In the genomic region with DNA sequence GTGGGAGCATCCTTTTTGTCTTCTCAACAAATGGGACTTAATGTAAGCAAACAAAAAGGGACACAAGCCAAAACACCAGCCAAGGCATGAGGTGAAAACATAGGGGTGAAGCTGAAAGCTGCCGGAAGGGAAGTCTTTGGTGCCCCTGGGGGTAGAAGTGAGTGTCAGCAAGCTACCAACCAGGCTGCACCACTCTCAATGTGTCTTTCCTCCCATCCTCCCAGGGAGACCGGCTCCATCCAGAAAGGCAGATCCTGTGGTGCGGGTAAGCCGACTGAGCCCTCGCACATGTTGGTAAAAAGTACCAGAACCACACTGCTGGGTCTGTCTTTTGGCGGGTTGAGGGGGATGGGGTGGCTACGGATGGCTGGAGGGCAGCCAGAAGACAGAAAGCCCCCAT, we compare ENCODE assay signal across 19 cellular contexts. TPM values are rescaled to one million over a fixed set of nuclear protein-coding genes. Genes with fewer than 3 reads are reported as not detected.
A peak's percentile ranks its signal among the peaks of the same experiment; 100 is the strongest.
DNase-seq lines count a peak whose midpoint lies in the region; ATAC-seq, FAIRE-seq and TF ChIP-seq lines count a peak whose summit lies in the region.
"Had no signal": no experiment of that assay in that cellular context is flagged by ENCODE, and none has a peak within 500 bp of the region (broad histone marks: within the 10 kb centered on the region; RNA-seq: fewer than 3 reads in every experiment).

No MANE protein-coding gene starts in this region.

- H3K36me3 ChIP-seq in BLaER1 (peaks cover 10% of the 10 kb centered on the region), HCT116 (ENCODE audit: control insufficient read depth in 1 of 2, insufficient read depth in 2 of 2, low read length in 2 of 2) (no peaks in the 10 kb centered on the region), GM12878 (ENCODE audit: control insufficient read depth in 2 of 2, insufficient read depth in 2 of 2, low read length in 1 of 2) (peaks cover 0 to 2% of the 10 kb centered on the region in 2 experiments; a peak in 2 of 4 replicates), mesendoderm (ENCODE audit: control insufficient read depth, insufficient read depth, low read length) (no peaks in the 10 kb centered on the region)

- H3K27me3 ChIP-seq in BLaER1 (no peaks in the 10 kb centered on the region), HCT116 (ENCODE audit: insufficient read depth, low read length) (no peaks in the 10 kb centered on the region), GM12878 (replicated peaks in 1 of 2; ENCODE audit: control insufficient read depth in 2 of 2, insufficient read depth in 2 of 2, low read length in 1 of 2) (no peaks in the 10 kb centered on the region), mesendoderm (ENCODE audit: insufficient read depth, low read length, poor library complexity) (no peaks in the 10 kb centered on the region)
- H3K27me3 ChIP-seq: gastroesophageal sphincter had no signal

- H3K4me3 ChIP-seq in BLaER1 (no peak overlapping the region), HCT116 (replicated peaks in 1 of 2; ENCODE audit: low read depth in 1 of 2, low read length in 2 of 2) (no peak overlapping the region), GM12878 (no peak overlapping the region), mesendoderm (ENCODE audit: low read length) (no peak overlapping the region)
- H3K4me3 ChIP-seq: gastroesophageal sphincter had no signal

- H3K4ac ChIP-seq in mesendoderm (ENCODE audit: low read depth, low read length): no peak overlapping the region

- TF ChIP-seq CTCF in HCT116 (IDR thresholded peaks at IDR 0.05 in 2 of 3, conservative IDR thresholded peaks at IDR 0.05 in 1 of 3; ENCODE audit: borderline replicate concordance in 1 of 3, insufficient read depth in 1 of 3, low read depth in 2 of 3, low read length in 2 of 3) (peak in 1 of 3 experiments; percentile 20; a peak in 1 of 6 replicates), GM12878 (IDR thresholded peaks at IDR 0.05 in 2 of 3, conservative IDR thresholded peaks at IDR 0.05 in 1 of 3; ENCODE audit: control insufficient read depth in 2 of 3, extremely low read depth in 1 of 3, insufficient read depth in 1 of 3, low read depth in 3 of 3, low read length in 3 of 3) (no peak)

- CTCF ChIA-PET in HCT116 (lab: Charles Lee): interaction anchor here (0.9 to 4.1 kb wide), 4 partner anchors 12 to 77 kb away, joined by 3 to 59 read pairs (median 5); no protein-coding TSS in a partner anchor
- CTCF ChIA-PET in GM12878 (lab: Yijun Ruan, JAX): interaction anchor here (0.9 to 10.0 kb wide), 6 partner anchors 9 to 145 kb away, joined by 3 to 95 read pairs (median 4); no protein-coding TSS in a partner anchor

- H2BK15ac ChIP-seq in mesendoderm (replicated peaks; ENCODE audit: low read depth): no peak overlapping the region

- H3K79me2 ChIP-seq in HCT116 (ENCODE audit: insufficient read depth, low read length) (no peaks in the 10 kb centered on the region), GM12878 (ENCODE audit: control insufficient read depth, insufficient read depth, low read length) (no peaks in the 10 kb centered on the region), mesendoderm (ENCODE audit: control insufficient read depth, insufficient read depth, low read length) (no peaks in the 10 kb centered on the region)

- ATAC-seq in HCT116 (0 out of 2 replicates have a peak, but pooled peaks have one; percentile 40), GM12878 (peak; percentile 44; the same call in 2 of the 3 replicates), GM21619 (IDR thresholded peaks at IDR 0.05; ENCODE audit: unreplicated experiment) (no peak)
- ATAC-seq: gastroesophageal sphincter had no signal

- H4K20me1 ChIP-seq in BLaER1 (0 out of 2 replicates have a peak, but pooled peaks cover 6% of the 10 kb centered on the region), HCT116 (ENCODE audit: insufficient read depth) (no peaks in the 10 kb centered on the region), GM12878 (ENCODE audit: control insufficient read depth, insufficient read depth) (no peaks in the 10 kb centered on the region)

- H4K8ac ChIP-seq in mesendoderm (ENCODE audit: low read depth, low read length): no peak overlapping the region

- no peak for TF ChIP-seq POLR2A in HCT116 (IDR thresholded peaks at IDR 0.05; ENCODE audit: borderline replicate concordance, extremely low read depth, insufficient read depth, insufficient read length)
- no peak for TF ChIP-seq POLR2A in GM12878 (IDR thresholded peaks at IDR 0.05; ENCODE audit: low read depth, low read length)

- no peak for FAIRE-seq in GM12878 (lab: Jason Lieb, UNC)

- no peak for DNase-seq in HCT116 (ENCODE audit: low read depth, low spot score)
- no peak for DNase-seq in GM12878 (ENCODE audit: low read depth, low spot score)
- DNase-seq in mesendoderm: peak; percentile 74
- no peak for DNase-seq in activated naive CD4-positive, alpha-beta T cell treated with Interleukin-2 at 50 U/mL for 16 hours
- no peak for DNase-seq in NCI-H345 (lab: John Stamatoyannopoulos, UW)
- no peak for DNase-seq in SKM-1 treated with dmso at 0.1 percent for 144 hours (lab: John Stamatoyannopoulos, UW; ENCODE audit: unreplicated experiment)
- DNase-seq: activated CD4-positive, alpha-beta T cell treated with anti-CD3 and anti-CD28 coated beads for 1 hour; activated CD8-positive, alpha-beta memory T cell treated with anti-CD3 and anti-CD28 coated beads, Interleukin-2, amount 50 U/mL, for 4 hours; activated naive CD4-positive, alpha-beta T cell treated with anti-CD3 and anti-CD28 coated beads, Interleukin-2, amount 50 U/mL, for 16 hours; AML-193; central memory CD4-positive, alpha-beta T cell; DMS79; NCI-H2029 treated with DMSO at 0.1 percent for 48 hours; NCI-H774; RPMI8226; stimulated activated naive CD4-positive, alpha-beta T cell had no signal

- SMC1A ChIA-PET in GM12878 (lab: Charles Lee; ENCODE audit: uncharacterized antibody, unreplicated experiment): interaction anchor here (0.9 to 2.6 kb wide), 7 partner anchors 8 to 145 kb away, joined by 3 to 10 read pairs (median 4); a partner anchor contains a TSS

- POLR2A ChIA-PET in HCT116 (lab: Charles Lee): no interaction called here
- POLR2A ChIA-PET in GM12878 (lab: Charles Lee): interaction anchor here (1.4 kb wide), 1 partner anchor 30 kb away, joined by 5 read pairs; no protein-coding TSS in a partner anchor

- H3K18ac ChIP-seq in mesendoderm (ENCODE audit: low read length): no peak overlapping the region

- no peak for TF ChIP-seq RAD21 in HCT116 (IDR thresholded peaks at IDR 0.05; ENCODE audit: low read depth)
- no peak for TF ChIP-seq RAD21 in GM12878 (IDR thresholded peaks at IDR 0.05; ENCODE audit: insufficient read depth, low read depth, low read length)

- RAD21 ChIA-PET in HCT116 (lab: Charles Lee; ENCODE audit: low non-redundant PET in 1 of 2, low total read pairs in 2 of 2, uncharacterized antibody in 2 of 2, unreplicated experiment in 2 of 2): interaction anchor here (0.7 to 1.7 kb wide), 2 partner anchors 12 to 144 kb away, joined by 3 to 4 read pairs; no protein-coding TSS in a partner anchor
- RAD21 ChIA-PET in GM12878 (lab: Charles Lee; ENCODE audit: unreplicated experiment): interaction anchor here (1.3 to 2.2 kb wide), 4 partner anchors 9 to 147 kb away, joined by 4 to 8 read pairs (median 6); no protein-coding TSS in a partner anchor

- WGBS in GM12878 (ENCODE audit: insufficient coverage, insufficient replicate concordance, low lambda C conversion rate, missing lambda C conversion rate): 75% methylated on average over 7 of the region's 7 CpGs
- WGBS in mesendoderm (ENCODE audit: extremely low coverage, insufficient coverage, low lambda C conversion rate): no CpG with 5 or more reads among the region's 7 CpGs

- no peak overlapping the region for H2AFZ ChIP-seq in HCT116 (ENCODE audit: low read depth, low read length, poor library complexity, severe bottlenecking)
- H2AFZ ChIP-seq in GM12878 (ENCODE audit: control insufficient read depth, low read depth, low read length): no peak overlapping the region

- H3K27ac ChIP-seq in BLaER1 (no peak overlapping the region), HCT116 (ENCODE audit: low read depth, low read length) (no peak overlapping the region), GM12878 (ENCODE audit: control insufficient read depth, insufficient read depth) (no peak overlapping the region), mesendoderm (ENCODE audit: low read depth, low read length) (no peak overlapping the region)
- H3K27ac ChIP-seq: gastroesophageal sphincter had no signal

- H3K56ac ChIP-seq in mesendoderm (ENCODE audit: low read length): peak overlapping the region; percentile 36

- no peak overlapping the region for H2BK120ac ChIP-seq in mesendoderm (ENCODE audit: low read depth, low read length)

- H3K9me3 ChIP-seq in BLaER1 (no peaks in the 10 kb centered on the region), HCT116 (ENCODE audit: control insufficient read depth in 1 of 2, insufficient read depth in 1 of 2, low read depth in 1 of 2, low read length in 2 of 2) (no peaks in the 10 kb centered on the region), GM12878 (replicated peaks; ENCODE audit: control insufficient read depth, insufficient read depth, low read length) (no peaks in the 10 kb centered on the region)
- H3K9me3 ChIP-seq: gastroesophageal sphincter had no signal

- H3K4me2 ChIP-seq in BLaER1: peak overlapping the region; percentile 69; the same call in 1 of the 2 replicates
- H3K4me2 ChIP-seq in HCT116 (ENCODE audit: low read length): no peak overlapping the region
- H3K4me2 ChIP-seq in GM12878 (ENCODE audit: control insufficient read depth, insufficient read depth): no peak overlapping the region
- no peak overlapping the region for H3K4me2 ChIP-seq in mesendoderm (ENCODE audit: low read length)

- BruUV-seq in HCT116 (replicated peaks; lab: Mats Ljungman, UMichigan) (no TSS peak), GM12878 (replicated peaks; lab: Mats Ljungman, UMichigan) (no TSS peak)

- no peaks in the 10 kb centered on the region for H3K9me2 ChIP-seq in HCT116 (ENCODE audit: insufficient read depth)

- H2AK5ac ChIP-seq in mesendoderm (ENCODE audit: low read length): no peak overlapping the region

- intact Hi-C loops in HCT116 (cut with micrococcal nuclease): no loop called here
- intact Hi-C loops in GM12878 (cut with micrococcal nuclease; ENCODE audit: unreplicated experiment): no loop called here

- H3K4me1 ChIP-seq in BLaER1: peaks cover 71% of the 10 kb centered on the region
- peaks cover 4 to 5% of the 10 kb centered on the region in 2 experiments; a peak in 1 of 4 replicates for H3K4me1 ChIP-seq in HCT116 (ENCODE audit: control insufficient read depth in 1 of 2, insufficient read depth in 2 of 2, low read length in 2 of 2)
- H3K4me1 ChIP-seq in GM12878 (ENCODE audit: control insufficient read depth, insufficient read depth, low read length): peaks cover 19% of the 10 kb centered on the region
- peaks cover 12% of the 10 kb centered on the region for H3K4me1 ChIP-seq in mesendoderm (ENCODE audit: control insufficient read depth, low read depth, low read length)

- in situ Hi-C loops in GM12878 (cut with MboI): no loop called here

- H2BK5ac ChIP-seq in mesendoderm (ENCODE audit: low read length): no peak overlapping the region

- no peak overlapping the region for H3K23ac ChIP-seq in mesendoderm (ENCODE audit: low read length)

- no peak for TF ChIP-seq EP300 in GM12878 (IDR thresholded peaks at IDR 0.05; ENCODE audit: borderline replicate concordance in 1 of 2, control insufficient read depth in 1 of 2, low read depth in 2 of 2, low read length in 2 of 2)

- no peak overlapping the region for H3K9ac ChIP-seq in BLaER1
- no peak overlapping the region for H3K9ac ChIP-seq in HCT116 (ENCODE audit: low read length)
- H3K9ac ChIP-seq in GM12878 (ENCODE audit: control insufficient read depth, insufficient read depth, low read length): no peak overlapping the region
- H3K9ac ChIP-seq in mesendoderm (ENCODE audit: low read length): no peak overlapping the region

- no peaks in the 10 kb centered on the region for H3K79me1 ChIP-seq in mesendoderm (ENCODE audit: low read length)

- H4K5ac ChIP-seq in mesendoderm (ENCODE audit: low read length): no peak overlapping the region

RNA-seq across cellular contexts. Expression of a gene that starts 52.0 kb away (rescaled TPM):
- total RNA-seq in HCT116 (2021; ENCODE audit: unreplicated experiment) (298 TPM), GM12878 (2014; rRNA removed) (34.3 and 40.7 TPM in 2 replicates), GM12878 (2014; rRNA removed; fragmentation: Illumina TruSeq; extraction: Trizol) (22.0 and 24.7 TPM in 2 replicates), GM12878 (2021) (84.6 and 86.3 TPM in 2 replicates)
- polyA plus RNA-seq in HCT116 (2012): 252 and 301 TPM in 2 replicates
- 96.1 and 107 TPM in 2 replicates for total RNA-seq in GM12878 (2013; cell fraction: nucleolus; rRNA removed)
- 8.9 TPM for polyA plus RNA-seq in GM12878 (2011; ENCODE audit: low read depth)
- polyA plus RNA-seq in GM12878 (2011; rRNA removed) (10.7 and 18.8 TPM in 2 replicates), GM12878 (2014; fragmentation: Illumina TruSeq; extraction: Trizol) (3.8 and 37.5 TPM in 2 replicates), GM12878 (2014; fragmentation: Nextera tagmentation; extraction: Ambion mirVana) (1 to 10 TPM; 1.4 to 5.1 TPM), GM12878 (2014; rRNA removed) (52.5 and 62.5 TPM in 2 replicates), GM12878 (2016; fragmentation: Nextera tagmentation; extraction: Ambion mirVana) (10 to 100 TPM; 10.1 to 11.0 TPM)
- polyA plus RNA-seq in GM12878 (2011; cell fraction: cytosol; rRNA removed): 16.3 and 28.3 TPM in 2 replicates
- 213 and 265 TPM in 2 replicates for polyA plus RNA-seq in GM12878 (2011; cell fraction: nucleus; rRNA removed)
- 24.9 and 31.5 TPM in 2 replicates for polyA plus RNA-seq in GM12878 (2012)
- polyA minus RNA-seq in GM12878 (2011; rRNA and poly(A)+ RNA removed): 21.4 and 37.2 TPM in 2 replicates
- polyA minus RNA-seq in GM12878 (2011; cell fraction: cytosol; rRNA and poly(A)+ RNA removed): 36.1 and 40.1 TPM in 2 replicates
- polyA minus RNA-seq in GM12878 (2011; cell fraction: nucleus; rRNA and poly(A)+ RNA removed): 49.9 and 96.1 TPM in 2 replicates
- polyA plus RNA-seq in mesendoderm (2013, experiment 1 of 2): 59.1 TPM
- polyA plus RNA-seq in mesendoderm (2013, experiment 2 of 2): 55.4 TPM
